In the genomic region with DNA sequence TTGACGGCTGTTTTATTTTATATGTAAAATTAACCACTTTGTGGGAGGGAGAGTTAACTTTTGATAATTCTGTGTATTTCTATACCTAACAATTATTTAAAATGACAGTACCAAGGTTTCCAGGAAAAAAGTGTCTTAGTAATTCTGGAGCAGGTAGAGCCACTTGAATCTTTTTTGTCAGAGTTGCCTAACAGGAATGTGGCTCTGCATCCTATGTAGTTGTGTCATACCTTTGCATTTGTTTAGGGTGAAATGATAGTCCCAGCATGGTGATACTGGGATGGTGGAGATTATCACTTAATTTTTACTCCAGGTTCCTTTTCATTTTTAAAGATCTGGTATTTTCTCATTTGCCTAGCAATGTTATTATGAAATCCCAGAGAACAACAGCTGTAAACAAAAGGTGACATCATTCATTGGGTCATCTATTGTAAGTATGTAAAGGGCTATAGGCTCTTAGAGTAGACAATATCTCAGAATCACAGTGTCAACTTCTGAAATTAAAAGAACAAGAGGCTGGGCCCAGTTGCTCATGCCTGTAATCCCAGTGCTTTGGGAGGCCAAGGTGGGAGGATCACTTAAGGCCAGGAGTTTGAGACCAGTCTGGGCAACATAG, we compare ENCODE assay signal across 21 cellular contexts. TPM values are rescaled to one million over a fixed set of nuclear protein-coding genes. Genes with fewer than 3 reads are reported as not detected.
A peak's percentile ranks its signal among the peaks of the same experiment; 100 is the strongest.
DNase-seq lines count a peak whose midpoint lies in the region; ATAC-seq and TF ChIP-seq lines count a peak whose summit lies in the region.
"Had no signal": no experiment of that assay in that cellular context is flagged by ENCODE, and none has a peak within 500 bp of the region (broad histone marks: within the 10 kb centered on the region; RNA-seq: fewer than 3 reads in every experiment).

No MANE protein-coding gene starts in this region.

- no peaks in the 10 kb centered on the region for H3K4me1 Mint-ChIP-seq in activated CD8-positive, alpha-beta T cell treated with anti-CD3 and anti-CD28 coated beads for 36 hours (ENCODE audit: low read depth)

- peak; percentile 22 for ATAC-seq in foreskin keratinocyte
- ATAC-seq in activated CD8-positive, alpha-beta T cell treated with anti-CD3 and anti-CD28 coated beads for 36 hours: no peak
- ATAC-seq: A549; CD8-positive, alpha-beta T cell; Panc1 had no signal

- WGBS in GM23248 (ENCODE audit: low coverage in 1 of 2, low lambda C conversion rate in 2 of 2, missing lambda C conversion rate in 2 of 2), 2 experiments: 48 to 61% methylated on average over 1 of the region's 1 CpG
- WGBS in sigmoid colon, 2 donors: 15 to 65% methylated on average over 1 of the region's 1 CpG
- 81% methylated on average over 1 of the region's 1 CpG for WGBS in smooth muscle cell (ENCODE audit: low lambda C conversion rate)
- WGBS in stomach, 5 donors: 72 to 93% (median 80%) methylated on average over 1 of the region's 1 CpG

- DNase-seq in GM23248 (peak; percentile 6), epithelial cell of esophagus (ENCODE audit: low read depth) (peak; percentile 75), foreskin keratinocyte (no peak), sigmoid colon (no peak), smooth muscle cell (lab: John Stamatoyannopoulos, UW; ENCODE audit: unreplicated experiment) (no peak), tibial artery (no peak), stomach (no peak)
- no peak for DNase-seq in activated CD8-positive, alpha-beta T cell treated with anti-CD3 and anti-CD28 coated beads for 36 hours
- DNase-seq: Calu3; CD8-positive, alpha-beta T cell; H9; Kasumi-1; MG63; NCI-H1092; NCI-H1436 treated with DMSO at 0.1 percent for 48 hours; NCI-H2029; NCI-H2171; NCI-H526; SJCRH30 had no signal

- no peaks in the 10 kb centered on the region for H4K20me1 ChIP-seq in GM23248 (ENCODE audit: insufficient read depth)
- peaks cover 24% of the 10 kb centered on the region for H4K20me1 ChIP-seq in smooth muscle cell (ENCODE audit: low read depth)

- H3K27me3 ChIP-seq in GM23248 (replicated peaks; ENCODE audit: insufficient read depth) (no peaks in the 10 kb centered on the region), foreskin keratinocyte (no peaks in the 10 kb centered on the region), sigmoid colon (no peaks in the 10 kb centered on the region), smooth muscle cell (ENCODE audit: low read depth) (no peaks in the 10 kb centered on the region), tibial artery (no peaks in the 10 kb centered on the region), stomach (no peaks in the 10 kb centered on the region)
- H3K27me3 ChIP-seq: MG63, SJCRH30 had no signal

- H3K36me3 ChIP-seq in GM23248 (ENCODE audit: low read depth): no peaks in the 10 kb centered on the region
- H3K36me3 ChIP-seq in sigmoid colon: no peaks in the 10 kb centered on the region
- H3K36me3 ChIP-seq in smooth muscle cell (ENCODE audit: low read depth): no peaks in the 10 kb centered on the region
- no peaks in the 10 kb centered on the region for H3K36me3 ChIP-seq in tibial artery
- no peaks in the 10 kb centered on the region for H3K36me3 ChIP-seq in stomach
- H3K36me3 ChIP-seq: MG63, SJCRH30 had no signal

- H3K27me3 Mint-ChIP-seq in activated CD8-positive, alpha-beta T cell treated with anti-CD3 and anti-CD28 coated beads for 36 hours: peaks cover 10% of the 10 kb centered on the region

- TF ChIP-seq CTCF in epithelial cell of esophagus (IDR thresholded peaks at IDR 0.05; ENCODE audit: insufficient read depth, low read depth, low read length, missing control alignments) (no peak), foreskin keratinocyte (conservative IDR thresholded peaks at IDR 0.05) (no peak), sigmoid colon (IDR thresholded peaks at IDR 0.05) (no peak), smooth muscle cell (IDR thresholded peaks at IDR 0.05; ENCODE audit: borderline replicate concordance, insufficient read depth, poor library complexity, severe bottlenecking) (no peak), tibial artery (IDR thresholded peaks at IDR 0.05) (no peak), stomach (IDR thresholded peaks at IDR 0.05) (no peak)
- TF ChIP-seq CTCF in activated CD8-positive, alpha-beta T cell treated with anti-CD3 and anti-CD28 coated beads for 36 hours (IDR thresholded peaks at IDR 0.05): no peak

- H3K27ac Mint-ChIP-seq in activated CD8-positive, alpha-beta T cell treated with anti-CD3 and anti-CD28 coated beads for 36 hours: no peak overlapping the region
- H3K27ac Mint-ChIP-seq: CD8-positive, alpha-beta T cell; H9 had no signal

- no peaks in the 10 kb centered on the region for H3K36me3 Mint-ChIP-seq in activated CD8-positive, alpha-beta T cell treated with anti-CD3 and anti-CD28 coated beads for 36 hours (ENCODE audit: low read depth)
- H3K36me3 Mint-ChIP-seq: CD8-positive, alpha-beta T cell had no signal

- H3F3A ChIP-seq in GM23248 (ENCODE audit: insufficient read depth) (peaks cover 18% of the 10 kb centered on the region), smooth muscle cell (ENCODE audit: low read depth) (no peaks in the 10 kb centered on the region)

- H3K4me3 ChIP-seq in GM23248 (no peak overlapping the region), epithelial cell of esophagus (ENCODE audit: low read length) (no peak overlapping the region), sigmoid colon (no peak overlapping the region), smooth muscle cell (no peak overlapping the region), tibial artery (no peak overlapping the region), stomach (no peak overlapping the region)
- H3K4me3 ChIP-seq: A549, MG63, SJCRH30 had no signal

- H2AFZ ChIP-seq in GM23248: no peak overlapping the region
- H2AFZ ChIP-seq in smooth muscle cell (ENCODE audit: low read depth): no peak overlapping the region

- TF ChIP-seq POLR2A in sigmoid colon (IDR thresholded peaks at IDR 0.05): no peak
- TF ChIP-seq POLR2A in stomach (IDR thresholded peaks at IDR 0.05): no peak

- H3K9me3 ChIP-seq in GM23248 (ENCODE audit: low read depth) (no peaks in the 10 kb centered on the region), sigmoid colon (no peaks in the 10 kb centered on the region), smooth muscle cell (replicated peaks; ENCODE audit: low read depth) (no peaks in the 10 kb centered on the region), tibial artery (no peaks in the 10 kb centered on the region), stomach (no peaks in the 10 kb centered on the region)
- H3K9me3 ChIP-seq: A549, MG63, SJCRH30 had no signal

- H3K79me2 ChIP-seq in GM23248 (ENCODE audit: insufficient read depth) (peaks cover 85% of the 10 kb centered on the region), smooth muscle cell (ENCODE audit: low read depth) (peaks cover 65% of the 10 kb centered on the region)

- H3K9ac ChIP-seq in GM23248: no peak overlapping the region
- no peak overlapping the region for H3K9ac ChIP-seq in smooth muscle cell (ENCODE audit: low read depth)

- H3K9me2 ChIP-seq in GM23248 (ENCODE audit: insufficient read depth): no peaks in the 10 kb centered on the region

- POLR2A ChIA-PET in activated CD8-positive, alpha-beta T cell treated with anti-CD3 and anti-CD28 coated beads for 36 hours (lab: Charles Lee): no interaction called here

- TF ChIP-seq EP300 in sigmoid colon (IDR thresholded peaks at IDR 0.05): no peak
- no peak for TF ChIP-seq EP300 in stomach (IDR thresholded peaks at IDR 0.05)

- CTCF ChIA-PET in activated CD8-positive, alpha-beta T cell treated with anti-CD3 and anti-CD28 coated beads for 36 hours (lab: Charles Lee): no interaction called here

- in situ Hi-C loops in GM23248 (cut with MboI): no loop called here

- no peak overlapping the region for H3K27ac ChIP-seq in GM23248
- H3K27ac ChIP-seq in foreskin keratinocyte: no peak overlapping the region
- peak overlapping the region; percentile 9 to 71 (median 44) for H3K27ac ChIP-seq in sigmoid colon
- H3K27ac ChIP-seq in smooth muscle cell (ENCODE audit: low read depth): no peak overlapping the region
- H3K27ac ChIP-seq in tibial artery: no peak overlapping the region
- no peak overlapping the region for H3K27ac ChIP-seq in stomach
- H3K27ac ChIP-seq: SJCRH30 had no signal

- H3K9me3 Mint-ChIP-seq in activated CD8-positive, alpha-beta T cell treated with anti-CD3 and anti-CD28 coated beads for 36 hours: no peaks in the 10 kb centered on the region
- H3K9me3 Mint-ChIP-seq: CD8-positive, alpha-beta T cell had no signal

- no peak overlapping the region for H3K4me3 Mint-ChIP-seq in activated CD8-positive, alpha-beta T cell treated with anti-CD3 and anti-CD28 coated beads for 36 hours
- H3K4me3 Mint-ChIP-seq: CD8-positive, alpha-beta T cell; H9 had no signal

- no peak overlapping the region for H3K4me2 ChIP-seq in GM23248 (ENCODE audit: unreplicated experiment)
- no peak overlapping the region for H3K4me2 ChIP-seq in smooth muscle cell

- intact Hi-C loops in sigmoid colon (cut with DNase I): no loop called here
- intact Hi-C loops in activated CD8-positive, alpha-beta T cell treated with anti-CD3 and anti-CD28 coated beads for 36 hours (cut with micrococcal nuclease): no loop called here
- intact Hi-C loops in tibial artery (cut with DNase I; ENCODE audit: low total_unique reads): no loop called here
- intact Hi-C loops in stomach (cut with DNase I; ENCODE audit: low total_unique reads): no loop called here

- H3K4me1 ChIP-seq in GM23248 (ENCODE audit: insufficient read depth) (peaks cover 26% of the 10 kb centered on the region), foreskin keratinocyte (peaks cover 29% of the 10 kb centered on the region), sigmoid colon (peaks cover 0 to 80% (median 65%) of the 10 kb centered on the region in 4 donors), smooth muscle cell (ENCODE audit: low read depth) (no peaks in the 10 kb centered on the region), tibial artery (peaks cover 0 to 7% (median 0%) of the 10 kb centered on the region in 4 donors), stomach (peaks cover 0 to 70% (median 23%) of the 10 kb centered on the region in 4 donors)
- H3K4me1 ChIP-seq: SJCRH30 had no signal

RNA-seq across cellular contexts. Expression of gene SGMS2, which starts 9.6 kb away (rescaled TPM):
- 116 and 165 TPM in 2 replicates for total RNA-seq in GM23248 (2014; rRNA removed; shearing (Covaris generic))
- polyA plus RNA-seq in GM23248 (2016; fragmentation: Nextera tagmentation; extraction: Ambion mirVana) (35.3 and 39.1 TPM in 2 replicates), foreskin keratinocyte (4.1 and 4.5 TPM in 2 replicates), sigmoid colon (1 to 10 TPM; 3.0 to 6.3 (median 4.2) TPM), smooth muscle cell (16.2 and 24.7 TPM in 2 replicates), stomach (1 to 10 TPM; 2.4 to 4.3 (median 4.3) TPM)
- total RNA-seq in foreskin keratinocyte (31.5 and 35.4 TPM in 2 replicates), sigmoid colon (100 to 1,000 TPM; 101 to 204 (median 147) TPM), smooth muscle cell (55.5 and 82.7 TPM in 2 replicates), stomach (10 to 100 TPM; 11.2 to 85.8 (median 71.6) TPM)
- under 1 TPM; 0.14 to 0.40 TPM for total RNA-seq in activated CD8-positive, alpha-beta T cell treated with anti-CD3 and anti-CD28 coated beads for 36 hours
- total RNA-seq: CD8-positive, alpha-beta T cell had no signal

Comparison
In these comparisons a context has a peak if more than half of its experiments do, and no peak if none do; other contexts are left out.
1. DNase-seq: peak in GM23248 (single experiment) and epithelial cell of esophagus (single experiment); none in foreskin keratinocyte (0 of 2), sigmoid colon (single experiment), activated CD8-positive, alpha-beta T cell treated with anti-CD3 and anti-CD28 coated beads for 36 hours (single experiment), smooth muscle cell (single experiment), tibial artery (0 of 2) and stomach (single experiment).
2. H3K27ac ChIP-seq: peak in sigmoid colon (4 of 4); none in GM23248 (single experiment), foreskin keratinocyte (single experiment), smooth muscle cell (single experiment), tibial artery (0 of 2) and stomach (0 of 5).
3. RNA of gene SGMS2, which starts 9.6 kb away (total RNA-seq): 101 to 204 TPM in sigmoid colon, 116 to 165 TPM in GM23248, 11.2 to 85.8 TPM in stomach, 55.5 to 82.7 TPM in smooth muscle cell and 31.5 to 35.4 TPM in foreskin keratinocyte; 0.14 to 0.40 TPM in activated CD8-positive, alpha-beta T cell treated with anti-CD3 and anti-CD28 coated beads for 36 hours; every median in the first group is over 4 times any median in the second.